ENCODE assay signal across 14 cellular contexts in the genomic region with DNA sequence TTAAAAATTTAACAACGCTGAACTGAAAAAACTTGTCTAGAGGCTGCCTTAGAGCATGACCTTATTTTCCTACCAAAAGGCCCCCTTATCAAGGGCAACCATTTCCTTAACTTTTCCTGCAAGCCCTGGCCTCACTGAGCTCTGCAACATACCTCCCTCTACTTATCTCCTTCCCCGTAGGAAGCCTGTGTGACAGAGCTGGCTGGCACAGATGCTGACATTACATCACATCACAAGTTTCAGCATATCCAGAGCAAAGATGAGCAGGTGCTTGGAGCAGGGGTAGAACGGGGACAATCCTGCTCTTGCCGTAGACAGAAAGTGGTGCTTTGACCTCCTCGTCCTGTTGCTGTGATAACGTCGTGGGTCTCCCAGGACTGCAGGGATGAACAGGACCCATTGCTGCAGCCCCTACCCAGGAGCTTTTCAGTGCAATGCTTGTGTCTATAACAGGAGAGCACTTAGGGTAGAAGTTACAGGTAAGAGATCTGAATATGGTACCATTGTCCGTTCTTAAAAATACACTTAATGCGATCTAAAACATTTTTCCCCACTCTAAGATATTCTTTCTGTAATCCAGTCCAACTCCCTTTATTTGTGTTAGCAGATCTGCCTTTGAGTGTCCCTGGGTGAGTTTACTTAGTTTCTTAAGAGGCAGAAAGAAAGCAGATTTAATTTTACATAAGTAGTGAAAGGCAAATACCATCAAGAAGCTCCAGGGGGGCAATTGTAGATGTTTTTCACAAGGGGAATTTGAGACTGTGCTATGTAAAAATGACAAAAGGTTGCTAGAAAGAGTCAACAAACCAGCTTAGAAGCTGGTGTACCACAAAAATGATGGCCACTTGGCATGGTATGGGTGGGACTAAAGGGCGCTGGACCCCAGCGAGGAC.
DNase-seq lines count a peak whose midpoint lies in the region; ATAC-seq, FAIRE-seq and TF ChIP-seq lines count a peak whose summit lies in the region.
"Had no signal": no experiment of that assay in that cellular context is flagged by ENCODE, and none has a peak within 500 bp of the region (broad histone marks: within the 10 kb centered on the region; RNA-seq: fewer than 3 reads in every experiment).

No MANE protein-coding gene starts in this region.

- POLR2A ChIA-PET in HEK293 (lab: Yijun Ruan, JAX) = no interaction called here

- no peaks in the 10 kb centered on the region for H3K36me3 ChIP-seq in HEK293 (ENCODE audit: control insufficient read depth in 2 of 2, insufficient read depth in 1 of 2, low read length in 2 of 2)
- no peaks in the 10 kb centered on the region for H3K36me3 ChIP-seq in bronchial epithelial cell (ENCODE audit: control insufficient read depth, insufficient read depth, low read length)
- H3K36me3 ChIP-seq in left lung = no peaks in the 10 kb centered on the region

- H3K4me1 ChIP-seq in HEK293 (ENCODE audit: control insufficient read depth, insufficient read depth, low read length) (no peaks in the 10 kb centered on the region; the same call in 1 of the 2 replicates), left lung (no peaks in the 10 kb centered on the region)

- H3K27ac ChIP-seq in HEK293 (ENCODE audit: extremely low read depth, low read depth, low read length) (no peak overlapping the region), left lung (no peak overlapping the region)
- H3K27ac ChIP-seq: dorsolateral prefrontal cortex had no signal

- H3K9me3 ChIP-seq in HEK293 (ENCODE audit: control insufficient read depth, insufficient read depth, low read depth, low read length) (no peaks in the 10 kb centered on the region), left lung (no peaks in the 10 kb centered on the region)

- H3K27me3 ChIP-seq in bronchial epithelial cell (ENCODE audit: control insufficient read depth, insufficient read depth, low read length) = peaks cover 9% of the 10 kb centered on the region
- H3K27me3 ChIP-seq in left lung = no peaks in the 10 kb centered on the region

- intact Hi-C loops in left lung (cut with DNase I) = no loop called here

- H3K4me3 ChIP-seq in HEK293 (ENCODE audit: low read depth, low read length) (no peak overlapping the region), bronchial epithelial cell (ENCODE audit: low read depth, low read length) (no peak overlapping the region), left lung (no peak overlapping the region)
- H3K4me3 ChIP-seq: dorsolateral prefrontal cortex had no signal

- FAIRE-seq in bronchial epithelial cell (lab: Jason Lieb, UNC) = peak; percentile 79
- FAIRE-seq: astrocyte had no signal

- TF ChIP-seq CTCF in HEK293 (tag by site-specific recombination; IDR thresholded peaks at IDR 0.05) = no peak
- TF ChIP-seq CTCF in bronchial epithelial cell (IDR thresholded peaks at IDR 0.05; ENCODE audit: insufficient read depth, low read length, severe bottlenecking) = no peak
- no peak for TF ChIP-seq CTCF in left lung (IDR thresholded peaks at IDR 0.05)

- CTCF ChIA-PET in HEK293 (lab: Yijun Ruan, JAX) = no interaction called here

- peak; percentile 82 for ATAC-seq in left lung
- ATAC-seq in GM18519 (IDR thresholded peaks at IDR 0.05; ENCODE audit: low FRiP score, unreplicated experiment) = no peak
- no peak for ATAC-seq in GM18868 (IDR thresholded peaks at IDR 0.05; ENCODE audit: unreplicated experiment)
- ATAC-seq in GM21390 (IDR thresholded peaks at IDR 0.05; ENCODE audit: unreplicated experiment) = no peak

- DNase-seq in NCI-H2171 (lab: John Stamatoyannopoulos, UW) (peak; percentile 20), bronchial epithelial cell (ENCODE audit: low read depth) (peak; percentile 40), left lung (no peak), amniotic stem cell (lab: John Stamatoyannopoulos, UW) (no peak)
- DNase-seq: activated CD4-positive, alpha-beta T cell treated with anti-CD3 and anti-CD28 coated beads, Interleukin-2, amount 50 U/mL, for 1 hour; dorsolateral prefrontal cortex; foreskin melanocyte; GF-D8; NCI-H1105 had no signal

TF ChIP-seq in HEK293, 187 proteins besides CTCF, POLR2A, EP300 and RAD21:
- TF ChIP-seq ZXDB (tag by site-specific recombination; IDR thresholded peaks at IDR 0.05) (no peak), ZBTB20 (tag by site-specific recombination; IDR thresholded peaks at IDR 0.05) (0 out of 2 replicates have a peak, but pooled peaks have one; percentile 13), TRIM28 (IDR thresholded peaks at IDR 0.05; ENCODE audit: borderline replicate concordance, low read length) (0 out of 2 replicates have a peak, but pooled peaks have one; percentile 32), GLIS1 (tag by site-specific recombination; IDR thresholded peaks at IDR 0.05) (peak; percentile 77), FEZF1 (tag by site-specific recombination; IDR thresholded peaks at IDR 0.05) (0 out of 2 replicates have a peak, but pooled peaks have one; percentile 13)
- TF ChIP-seq, protein P1, sequence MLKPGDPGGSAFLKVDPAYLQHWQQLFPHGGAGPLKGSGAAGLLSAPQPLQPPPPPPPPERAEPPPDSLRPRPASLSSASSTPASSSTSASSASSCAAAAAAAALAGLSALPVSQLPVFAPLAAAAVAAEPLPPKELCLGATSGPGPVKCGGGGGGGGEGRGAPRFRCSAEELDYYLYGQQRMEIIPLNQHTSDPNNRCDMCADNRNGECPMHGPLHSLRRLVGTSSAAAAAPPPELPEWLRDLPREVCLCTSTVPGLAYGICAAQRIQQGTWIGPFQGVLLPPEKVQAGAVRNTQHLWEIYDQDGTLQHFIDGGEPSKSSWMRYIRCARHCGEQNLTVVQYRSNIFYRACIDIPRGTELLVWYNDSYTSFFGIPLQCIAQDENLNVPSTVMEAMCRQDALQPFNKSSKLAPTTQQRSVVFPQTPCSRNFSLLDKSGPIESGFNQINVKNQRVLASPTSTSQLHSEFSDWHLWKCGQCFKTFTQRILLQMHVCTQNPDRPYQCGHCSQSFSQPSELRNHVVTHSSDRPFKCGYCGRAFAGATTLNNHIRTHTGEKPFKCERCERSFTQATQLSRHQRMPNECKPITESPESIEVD (tag by site-specific recombination; IDR thresholded peaks at IDR 0.05) = peak; percentile 48

Comparison
In these comparisons a context has a peak if more than half of its experiments do, and no peak if none do; other contexts are left out.
1. DNase-seq: peak in NCI-H2171 (single experiment) and bronchial epithelial cell (single experiment); none in left lung (0 of 2) and amniotic stem cell (single experiment).